In the genomic region with DNA sequence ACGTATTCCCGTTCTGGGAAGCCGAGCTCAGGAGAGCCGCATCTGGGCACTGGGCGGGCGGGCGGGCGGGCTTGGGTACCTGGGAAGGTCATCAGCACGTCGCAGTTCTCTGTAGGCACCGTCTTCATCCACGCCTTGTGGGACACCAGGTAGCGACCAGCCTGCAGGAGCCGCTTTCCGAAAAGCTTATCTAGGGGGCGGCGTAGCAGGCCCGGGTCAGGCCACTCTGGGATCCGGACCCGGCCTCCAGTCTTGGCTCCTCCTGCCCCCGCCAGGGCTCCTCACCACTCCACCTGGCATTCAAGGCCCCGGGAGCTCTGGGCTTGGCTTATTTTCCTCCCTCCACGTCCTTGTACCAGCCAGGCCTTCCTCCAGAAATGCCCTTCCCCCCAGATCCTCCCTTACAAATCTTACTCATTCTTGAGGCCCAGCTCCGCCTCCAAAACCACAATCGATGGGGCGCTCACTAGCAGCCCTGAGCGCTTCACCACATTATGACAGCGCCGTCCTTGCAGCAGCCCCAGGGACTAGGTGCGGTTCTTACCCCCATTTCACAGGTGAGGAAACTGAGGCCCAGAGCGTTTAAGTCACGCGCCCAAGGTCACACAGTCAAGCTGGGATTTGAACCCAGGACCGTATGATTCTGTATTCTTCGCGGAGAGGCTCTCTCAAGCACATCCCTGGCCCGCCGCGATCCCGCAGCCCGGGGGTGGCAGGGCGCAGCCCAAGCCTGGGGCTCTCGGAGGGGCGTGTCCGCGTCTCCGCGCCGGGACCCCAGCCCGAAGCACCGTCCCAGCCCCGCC, we compare ENCODE assay signal across 8 cellular contexts. TPM values are rescaled to one million over a fixed set of nuclear protein-coding genes. Genes with fewer than 3 reads are reported as not detected.
A peak's percentile ranks its signal among the peaks of the same experiment; 100 is the strongest.
DNase-seq lines count a peak whose midpoint lies in the region; ATAC-seq lines count a peak whose summit lies in the region.

No MANE protein-coding gene starts in this region.

- peaks cover 0 to 12% (median 0%) of the 10 kb centered on the region in 5 donors for H3K27me3 Mint-ChIP-seq in naive thymus-derived CD4-positive, alpha-beta T cell

- intact Hi-C loops in naive thymus-derived CD4-positive, alpha-beta T cell (cut with micrococcal nuclease) = loop anchor here in 1 of 2 donors (1.0 to 2.0 kb wide), 4 partner anchors 12 to 221 kb away; a partner anchor contains a TSS

- peaks cover 23 to 27% of the 10 kb centered on the region in 2 donors for H3K4me1 ChIP-seq in naive thymus-derived CD4-positive, alpha-beta T cell (ENCODE audit: control insufficient read depth in 2 of 2, insufficient read depth in 2 of 2, low read length in 2 of 2)

- H3K4me3 ChIP-seq in naive thymus-derived CD4-positive, alpha-beta T cell (ENCODE audit: low read length) = peak overlapping the region; percentile 68

- peaks cover 0 to 3% (median 0%) of the 10 kb centered on the region in 11 donors for H3K9me3 Mint-ChIP-seq in naive thymus-derived CD4-positive, alpha-beta T cell

- POLR2A ChIA-PET in naive thymus-derived CD4-positive, alpha-beta T cell (lab: Charles Lee) = interaction anchor here (0.6 to 6.3 kb wide), 8 partner anchors 9 to 50 kb away, joined by 3 to 56 read pairs (median 4); a partner anchor contains a TSS

- peak overlapping the region in 8 of 9 donors; percentile 71 to 91 (median 83) for H3K27ac Mint-ChIP-seq in naive thymus-derived CD4-positive, alpha-beta T cell

- peak overlapping the region; percentile 74 for H3K27ac ChIP-seq in naive thymus-derived CD4-positive, alpha-beta T cell (ENCODE audit: low read depth, low read length)

- H3K4me1 Mint-ChIP-seq in naive thymus-derived CD4-positive, alpha-beta T cell = peaks cover 25 to 68% (median 32%) of the 10 kb centered on the region in 7 donors

- no peaks in the 10 kb centered on the region for H3K27me3 ChIP-seq in naive thymus-derived CD4-positive, alpha-beta T cell (ENCODE audit: control insufficient read depth in 2 of 2, insufficient read depth in 2 of 2, low read length in 2 of 2)

- peak; percentile 25 for ATAC-seq in naive thymus-derived CD4-positive, alpha-beta T cell
- no peak for ATAC-seq in GM18861 (IDR thresholded peaks at IDR 0.05; ENCODE audit: unreplicated experiment)

- peaks cover 0 to 20% (median 0%) of the 10 kb centered on the region in 5 donors for H3K36me3 Mint-ChIP-seq in naive thymus-derived CD4-positive, alpha-beta T cell

- H3K4me3 Mint-ChIP-seq in naive thymus-derived CD4-positive, alpha-beta T cell = peak overlapping the region; percentile 86 to 97 (median 90)

- DNase-seq in GDM1 (lab: John Stamatoyannopoulos, UW) = peak; percentile 46
- peak; percentile 95 for DNase-seq in M059J (ENCODE audit: low read depth)
- DNase-seq in activated CD4-positive, alpha-beta T cell treated with anti-CD3 and anti-CD28 coated beads, Interleukin-2, amount 50 U/mL, for 4 hours = peak; percentile 72 to 77
- peak; percentile 14 for DNase-seq in effector CD8-positive, alpha-beta T cell (lab: John Stamatoyannopoulos, UW)
- peak in 8 of 9 donors; percentile 39 to 76 (median 59) for DNase-seq in naive thymus-derived CD4-positive, alpha-beta T cell
- peak; percentile 29 for DNase-seq in superior temporal gyrus (ENCODE audit: extremely low spot score)
- no peak for DNase-seq in HuH-7 (ENCODE audit: low spot score)

- CTCF ChIA-PET in naive thymus-derived CD4-positive, alpha-beta T cell (lab: Charles Lee) = interaction anchor here (0.6 to 1.9 kb wide), 3 partner anchors 41 to 657 kb away, joined by 3 to 6 read pairs (median 4); no protein-coding TSS in a partner anchor

- no peaks in the 10 kb centered on the region for H3K36me3 ChIP-seq in naive thymus-derived CD4-positive, alpha-beta T cell (ENCODE audit: control insufficient read depth in 2 of 3, insufficient read depth in 3 of 3, low read length in 3 of 3)

- no peaks in the 10 kb centered on the region for H3K9me3 ChIP-seq in naive thymus-derived CD4-positive, alpha-beta T cell (ENCODE audit: control insufficient read depth in 2 of 3, low read length in 3 of 3)

RNA-seq across cellular contexts. Expression of a gene that starts 0.8 kb away (rescaled TPM):
- total RNA-seq in M059J (2014; rRNA removed; shearing (Covaris generic)) = 3.5 and 5.6 TPM in 2 replicates
- 10 to 100 TPM; 12.9 to 22.3 (median 16.9) TPM for total RNA-seq in naive thymus-derived CD4-positive, alpha-beta T cell
- under 1 TPM; 0.26 to 0.30 TPM for polyA plus RNA-seq in naive thymus-derived CD4-positive, alpha-beta T cell

RNA-seq across cellular contexts. Expression of a gene that starts 3.5 kb away (rescaled TPM):
- 9.6 and 16.8 TPM in 2 replicates for total RNA-seq in M059J (2014; rRNA removed; shearing (Covaris generic))
- 10 to 100 TPM; 29.6 to 59.8 (median 40.4) TPM for total RNA-seq in naive thymus-derived CD4-positive, alpha-beta T cell
- 10 to 100 TPM in 1 of 2 donors, 1 to 10 TPM in 1; 5.1 to 15.9 TPM for polyA plus RNA-seq in naive thymus-derived CD4-positive, alpha-beta T cell

RNA-seq across cellular contexts. Expression of a gene that starts 24.4 kb away (rescaled TPM):
- 40.5 and 50.3 TPM in 2 replicates for total RNA-seq in M059J (2014; rRNA removed; shearing (Covaris generic))
- 10 to 100 TPM; 31.6 to 41.9 (median 39.5) TPM for total RNA-seq in naive thymus-derived CD4-positive, alpha-beta T cell
- polyA plus RNA-seq in naive thymus-derived CD4-positive, alpha-beta T cell = 10 to 100 TPM; 19.7 to 30.9 TPM

RNA-seq across cellular contexts. Expression of a gene that starts 28.1 kb away (rescaled TPM):
- total RNA-seq in M059J (2014; rRNA removed; shearing (Covaris generic)) = 73.2 and 83.3 TPM in 2 replicates
- total RNA-seq in naive thymus-derived CD4-positive, alpha-beta T cell = 10 to 100 TPM; 37.0 to 76.0 (median 73.3) TPM
- polyA plus RNA-seq in naive thymus-derived CD4-positive, alpha-beta T cell = 100 to 1,000 TPM; 203 to 217 TPM

RNA-seq across cellular contexts. Expression of a gene that starts 30.6 kb away (rescaled TPM):
- 19.1 and 30.2 TPM in 2 replicates for total RNA-seq in M059J (2014; rRNA removed; shearing (Covaris generic))
- 10 to 100 TPM in 2 of 5 experiments, 1 to 10 TPM in 3; 7.0 to 12.3 (median 9.5) TPM for total RNA-seq in naive thymus-derived CD4-positive, alpha-beta T cell
- 10 to 100 TPM in 1 of 2 donors, 1 to 10 TPM in 1; 7.5 to 12.4 TPM for polyA plus RNA-seq in naive thymus-derived CD4-positive, alpha-beta T cell
